11 cellular contexts compared by ENCODE assay signal in the genomic region with DNA sequence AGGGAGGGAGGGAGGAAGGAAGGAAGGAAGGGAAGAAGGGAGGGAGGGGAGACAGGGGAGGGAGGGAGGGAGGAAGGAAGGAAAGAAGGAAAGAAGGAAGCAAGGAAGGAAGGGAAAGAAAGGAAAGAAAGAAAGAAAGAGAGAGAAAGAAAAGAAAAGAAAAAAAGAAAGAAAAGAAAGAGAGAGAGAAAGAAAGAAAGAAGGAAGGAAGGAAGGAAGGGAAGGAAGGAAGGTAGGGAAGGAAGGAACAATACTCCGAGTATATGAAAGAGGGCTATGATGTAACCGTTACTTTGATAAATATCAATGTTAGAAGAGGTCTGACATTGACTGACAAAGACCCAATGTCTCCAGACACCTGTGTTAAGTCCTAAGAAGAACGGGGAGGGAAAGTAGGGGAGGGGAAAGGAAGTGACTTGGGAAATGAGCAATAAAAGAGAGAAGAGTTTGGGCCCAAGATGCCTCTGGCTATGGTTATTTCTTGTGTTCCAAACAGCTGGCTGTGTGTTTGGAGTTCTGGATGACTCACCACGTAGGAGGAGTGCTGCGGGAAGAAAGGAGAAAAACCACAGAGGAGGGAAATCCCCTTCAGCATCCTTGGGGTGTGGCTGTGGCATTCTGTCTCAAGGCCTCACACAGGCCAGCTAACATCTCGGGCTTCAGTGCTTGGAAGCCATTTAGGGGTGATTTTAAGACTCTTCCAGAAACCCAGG. TPM values are rescaled to one million over a fixed set of nuclear protein-coding genes. Genes with fewer than 3 reads are reported as not detected.
DNase-seq lines count a peak whose midpoint lies in the region; ATAC-seq and TF ChIP-seq lines count a peak whose summit lies in the region.
"Had no signal": no experiment of that assay in that cellular context is flagged by ENCODE, and none has a peak within 500 bp of the region (broad histone marks: within the 10 kb centered on the region; RNA-seq: fewer than 3 reads in every experiment).

No MANE protein-coding gene starts in this region.

- H3K4me1 Mint-ChIP-seq in brain = peaks cover 17% of the 10 kb centered on the region

- no peak for ATAC-seq in GM19351 (IDR thresholded peaks at IDR 0.05; ENCODE audit: unreplicated experiment)
- ATAC-seq: right lobe of liver had no signal

- no peak overlapping the region for H3K27ac ChIP-seq in esophagus squamous epithelium
- H3K27ac ChIP-seq: right lobe of liver had no signal

- peaks cover 0 to 27% (median 0%) of the 10 kb centered on the region in 4 donors for H3K27me3 ChIP-seq in esophagus squamous epithelium
- H3K27me3 ChIP-seq: right lobe of liver had no signal

- no peak overlapping the region for H3K4me3 ChIP-seq in esophagus squamous epithelium
- H3K4me3 ChIP-seq: right lobe of liver had no signal

- H3K27ac Mint-ChIP-seq in brain = peak overlapping the region in 3 of 5 experiments; percentile 7 to 80 (median 42)

- 15 to 17% methylated on average over 6 of the region's 6 CpGs for WGBS in esophagus squamous epithelium, 2 donors

- no peaks in the 10 kb centered on the region for H3K9me3 ChIP-seq in esophagus squamous epithelium
- H3K9me3 ChIP-seq: right lobe of liver had no signal

- peak; percentile 97 for DNase-seq in COLO829 (ENCODE audit: low spot score)
- peak; percentile 94 for DNase-seq in HT1080 (ENCODE audit: low read depth)
- DNase-seq in myocyte (ENCODE audit: low read depth) = peak; percentile 86
- no peak for DNase-seq in activated CD8-positive, alpha-beta memory T cell treated with anti-CD3 and anti-CD28 coated beads, Interleukin-2, amount 50 U/mL, for 4 hours
- no peak for DNase-seq in RPMI8226
- DNase-seq in esophagus squamous epithelium (lab: John Stamatoyannopoulos, UW) = no peak
- DNase-seq: NCI-H774, right lobe of liver had no signal

- no peaks in the 10 kb centered on the region for H3K36me3 Mint-ChIP-seq in brain

- TF ChIP-seq CTCF in brain (conservative IDR thresholded peaks at IDR 0.05) (no peak), esophagus squamous epithelium (IDR thresholded peaks at IDR 0.05) (no peak)

- TF ChIP-seq POLR2A in esophagus squamous epithelium (IDR thresholded peaks at IDR 0.05) = no peak

- intact Hi-C loops in esophagus squamous epithelium (cut with DNase I) = no loop called here

- H3K27me3 Mint-ChIP-seq in brain = peaks cover 7% of the 10 kb centered on the region

- no peaks in the 10 kb centered on the region for H3K9me3 Mint-ChIP-seq in brain

- H3K36me3 ChIP-seq in esophagus squamous epithelium = no peaks in the 10 kb centered on the region
- H3K36me3 ChIP-seq: right lobe of liver had no signal

- H3K4me3 Mint-ChIP-seq in brain = no peak overlapping the region

- H3K4me1 ChIP-seq in esophagus squamous epithelium = no peaks in the 10 kb centered on the region
- H3K4me1 ChIP-seq: right lobe of liver had no signal

RNA-seq across cellular contexts. Expression of gene RXRG, which starts 37.0 kb away (rescaled TPM):
- not detected in 2 replicates for total RNA-seq in HT1080 (2014; rRNA removed; shearing (Covaris generic))
- not detected in 2 replicates for polyA plus RNA-seq in HT1080 (2015; cell fraction: cytosol; rRNA removed)
- not detected in 2 replicates for polyA plus RNA-seq in HT1080 (2015; cell fraction: nucleus; rRNA removed)
- 4.3 TPM for polyA plus RNA-seq in brain (ENCODE audit: insufficient read depth, low read depth, low replicate concordance)
- total RNA-seq in myocyte = 0.08 TPM in 1 of 2 replicates, not detected in the other
- 0.19 TPM for polyA plus RNA-seq in myocyte (2012)
- under 1 TPM in 2 of 4 donors, not detected in 2; 0.15 to 0.38 TPM for total RNA-seq in esophagus squamous epithelium
- total RNA-seq: dermis microvascular lymphatic vessel endothelial cell had no signal

Comparison
In these comparisons a context has a peak if more than half of its experiments do, and no peak if none do; other contexts are left out.
1. DNase-seq: peak in COLO829 (single experiment), HT1080 (single experiment) and myocyte (single experiment); none in activated CD8-positive, alpha-beta memory T cell treated with anti-CD3 and anti-CD28 coated beads, Interleukin-2, amount 50 U/mL, for 4 hours (single experiment), RPMI8226 (single experiment) and esophagus squamous epithelium (single experiment).